37 cellular contexts compared by ENCODE assay signal in genomic region chrY:14755571-14755970, GRCh38.
"Had no signal": no experiment of that assay in that cellular context is flagged by ENCODE, and none has a peak within 500 bp of the region (broad histone marks: within the 10 kb centered on the region; RNA-seq: fewer than 3 reads in every experiment).

No MANE protein-coding gene starts in this region.

- H3K4me3 Mint-ChIP-seq: activated naive CD4-positive, alpha-beta T cell treated with anti-CD3 and anti-CD28 coated beads for 36 hours; activated naive CD4-positive, alpha-beta T cell treated with anti-CD3 and anti-CD28 coated beads, Interleukin-2, amount 10 ng/mL, durations not matched to agents 7 days and 5 days; activated naive CD4-positive, alpha-beta T cell treated with anti-CD3 and anti-CD28 coated beads, Interleukin-2, amount 50 U/mL, for 24 hours; activated naive CD8-positive, alpha-beta T cell; activated naive CD8-positive, alpha-beta T cell treated with anti-CD3 and anti-CD28 coated beads for 36 hours; activated naive CD8-positive, alpha-beta T cell treated with anti-CD3 and anti-CD28 coated beads, Interleukin-2, amount 10 ng/mL, durations not matched to agents 7 days and 5 days; activated naive CD8-positive, alpha-beta T cell treated with anti-CD3 and anti-CD28 coated beads, Interleukin-2, amount 50 U/mL, for 24 hours; activated T-cell treated with anti-CD3 and anti-CD28 coated beads, Interleukin-2, amount 50 U/mL, for 24 hours; activated T-cell treated with anti-CD3 and anti-CD28 coated beads, Interleukin-2, amount 50 U/mL, for 4 hours; activated T-cell treated with anti-CD3 and anti-CD28 coated beads, Interleukin-2, amount 50 U/mL, for 72 hours; activated T-helper 1 cell treated with anti-CD3 and anti-CD28 coated beads, Interleukin-12 subunit alpha, Interleukin-12 subunit beta, Interleukin-2, Interleukin-4 antibody, amounts not matched to agents 30 ng/mL and 10 ng/mL and 1 ng/mL, durations not matched to agents 14 hours and 24 hours and 36 hours; activated T-helper 17 cell treated with anti-CD3 and anti-CD28 coated beads, Interleukin-2, amount 50 U/mL, for 72 hours; brain; central memory CD8-positive, alpha-beta T cell had no signal

- H3K27me3 ChIP-seq: adrenal gland, ascending aorta, body of pancreas, brain microvascular endothelial cell, breast epithelium, cardiac muscle cell had no signal

- H3K9me3 ChIP-seq: adrenal gland, ascending aorta, body of pancreas, breast epithelium had no signal

- H3K36me3 ChIP-seq: adrenal gland, ascending aorta, brain microvascular endothelial cell, breast epithelium, cardiac muscle cell had no signal

- H3K27me3 Mint-ChIP-seq: activated naive CD4-positive, alpha-beta T cell treated with anti-CD3 and anti-CD28 coated beads, Interleukin-2, amount 10 ng/mL, durations not matched to agents 7 days and 5 days; activated naive CD4-positive, alpha-beta T cell treated with anti-CD3 and anti-CD28 coated beads, Interleukin-2, amount 50 U/mL, for 24 hours; activated naive CD8-positive, alpha-beta T cell; activated naive CD8-positive, alpha-beta T cell treated with anti-CD3 and anti-CD28 coated beads for 36 hours; activated naive CD8-positive, alpha-beta T cell treated with anti-CD3 and anti-CD28 coated beads, Interleukin-2, amount 10 ng/mL, durations not matched to agents 7 days and 5 days; activated naive CD8-positive, alpha-beta T cell treated with anti-CD3 and anti-CD28 coated beads, Interleukin-2, amount 50 U/mL, for 24 hours; activated T-cell treated with anti-CD3 and anti-CD28 coated beads, Interleukin-2, amount 50 U/mL, for 24 hours; activated T-helper 17 cell treated with anti-CD3 and anti-CD28 coated beads, Interleukin-2, amount 50 U/mL, for 72 hours; brain; central memory CD8-positive, alpha-beta T cell had no signal

- ATAC-seq: activated naive CD4-positive, alpha-beta T cell treated with anti-CD3 and anti-CD28 coated beads, Interleukin-2, amount 50 U/mL, for 72 hours; activated naive CD8-positive, alpha-beta T cell treated with anti-CD3 and anti-CD28 coated beads, Interleukin-2, amount 50 U/mL, for 24 hours; activated T-cell treated with anti-CD3 and anti-CD28 coated beads, Interleukin-2, amount 50 U/mL, for 4 hours; activated T-cell treated with anti-CD3 and anti-CD28 coated beads, Interleukin-2, amount 50 U/mL, for 72 hours; activated T-helper 17 cell treated with anti-CD3 and anti-CD28 coated beads, Interleukin-2, amount 50 U/mL, for 72 hours; body of pancreas had no signal

- H3K4me3 ChIP-seq: adrenal gland, ascending aorta, body of pancreas, breast epithelium, cardiac muscle cell had no signal

- DNase-seq: activated effector memory CD4-positive, alpha-beta T cell treated with anti-CD3 and anti-CD28 coated beads, Interleukin-2, amount 50 U/mL, for 16 hours; activated effector memory CD4-positive, alpha-beta T cell treated with Interleukin-2 at 50 U/mL for 16 hours; activated gamma-delta T cell; activated gamma-delta T cell treated with Interleukin-2 at 50 U/mL for 16 hours; activated naive CD4-positive, alpha-beta T cell; activated naive CD4-positive, alpha-beta T cell treated with anti-CD3 and anti-CD28 coated beads for 36 hours; activated naive CD4-positive, alpha-beta T cell treated with anti-CD3 and anti-CD28 coated beads, Interleukin-2, amount 10 ng/mL, durations not matched to agents 7 days and 5 days; activated naive CD4-positive, alpha-beta T cell treated with anti-CD3 and anti-CD28 coated beads, Interleukin-2, amount 50 U/mL, for 16 hours; activated naive CD4-positive, alpha-beta T cell treated with Interleukin-2 at 50 U/mL for 16 hours; activated naive CD8-positive, alpha-beta T cell treated with anti-CD3 and anti-CD28 coated beads for 36 hours; activated naive CD8-positive, alpha-beta T cell treated with anti-CD3 and anti-CD28 coated beads, Interleukin-2, amount 10 ng/mL, durations not matched to agents 7 days and 5 days; activated naive CD8-positive, alpha-beta T cell treated with anti-CD3 and anti-CD28 coated beads, Interleukin-2, amount 50 U/mL, for 24 hours; activated T-cell treated with anti-CD3 and anti-CD28 coated beads, Interleukin-2, amount 50 U/mL, for 24 hours; activated T-cell treated with anti-CD3 and anti-CD28 coated beads, Interleukin-2, amount 50 U/mL, for 4 hours; activated T-cell treated with anti-CD3 and anti-CD28 coated beads, Interleukin-2, amount 50 U/mL, for 48 hours; activated T-cell treated with anti-CD3 and anti-CD28 coated beads, Interleukin-2, amount 50 U/mL, for 72 hours; adrenal gland; amniotic stem cell; amygdala; anterior cingulate cortex; aorta; body of pancreas; brain microvascular endothelial cell; caudate nucleus; central memory CD4-positive, alpha-beta T cell; cerebellar nuclear complex had no signal

- H3K4me1 Mint-ChIP-seq: activated naive CD4-positive, alpha-beta T cell treated with anti-CD3 and anti-CD28 coated beads, Interleukin-2, amount 10 ng/mL, durations not matched to agents 7 days and 5 days; activated naive CD4-positive, alpha-beta T cell treated with anti-CD3 and anti-CD28 coated beads, Interleukin-2, amount 50 U/mL, for 24 hours; activated naive CD8-positive, alpha-beta T cell treated with anti-CD3 and anti-CD28 coated beads for 36 hours; activated naive CD8-positive, alpha-beta T cell treated with anti-CD3 and anti-CD28 coated beads, Interleukin-2, amount 10 ng/mL, durations not matched to agents 7 days and 5 days; activated naive CD8-positive, alpha-beta T cell treated with anti-CD3 and anti-CD28 coated beads, Interleukin-2, amount 50 U/mL, for 24 hours; activated T-helper 17 cell treated with anti-CD3 and anti-CD28 coated beads, Interleukin-2, amount 50 U/mL, for 72 hours; brain; central memory CD8-positive, alpha-beta T cell had no signal

- H3K27ac Mint-ChIP-seq: activated naive CD4-positive, alpha-beta T cell treated with anti-CD3 and anti-CD28 coated beads for 36 hours; activated naive CD4-positive, alpha-beta T cell treated with anti-CD3 and anti-CD28 coated beads, Interleukin-2, amount 10 ng/mL, durations not matched to agents 7 days and 5 days; activated naive CD4-positive, alpha-beta T cell treated with anti-CD3 and anti-CD28 coated beads, Interleukin-2, amount 50 U/mL, for 24 hours; activated naive CD4-positive, alpha-beta T cell treated with anti-CD3 and anti-CD28 coated beads, Interleukin-2, amount 50 U/mL, for 72 hours; activated naive CD8-positive, alpha-beta T cell; activated naive CD8-positive, alpha-beta T cell treated with anti-CD3 and anti-CD28 coated beads for 36 hours; activated naive CD8-positive, alpha-beta T cell treated with anti-CD3 and anti-CD28 coated beads, Interleukin-2, amount 10 ng/mL, durations not matched to agents 7 days and 5 days; activated naive CD8-positive, alpha-beta T cell treated with anti-CD3 and anti-CD28 coated beads, Interleukin-2, amount 50 U/mL, for 24 hours; activated T-cell treated with anti-CD3 and anti-CD28 coated beads, Interleukin-2, amount 50 U/mL, for 24 hours; activated T-cell treated with anti-CD3 and anti-CD28 coated beads, Interleukin-2, amount 50 U/mL, for 72 hours; activated T-helper 1 cell treated with anti-CD3 and anti-CD28 coated beads, Interleukin-12 subunit alpha, Interleukin-12 subunit beta, Interleukin-2, Interleukin-4 antibody, amounts not matched to agents 30 ng/mL and 10 ng/mL and 1 ng/mL, durations not matched to agents 14 hours and 24 hours and 36 hours; activated T-helper 17 cell treated with anti-CD3 and anti-CD28 coated beads, Interleukin-2, amount 50 U/mL, for 72 hours; activated T-helper 2 cell treated with anti-CD3 and anti-CD28 coated beads, Interferon-gamma antibody, Interleukin-2, Interleukin-4, amounts not matched to agents 10 μg/mL and 5 μg/mL and 100 μg/mL, durations not matched to agents 14 hours and 24 hours and 36 hours; brain had no signal

- H3K36me3 Mint-ChIP-seq: activated naive CD4-positive, alpha-beta T cell treated with anti-CD3 and anti-CD28 coated beads, Interleukin-2, amount 10 ng/mL, durations not matched to agents 7 days and 5 days; activated naive CD4-positive, alpha-beta T cell treated with anti-CD3 and anti-CD28 coated beads, Interleukin-2, amount 50 U/mL, for 72 hours; activated naive CD8-positive, alpha-beta T cell; activated naive CD8-positive, alpha-beta T cell treated with anti-CD3 and anti-CD28 coated beads for 36 hours; activated naive CD8-positive, alpha-beta T cell treated with anti-CD3 and anti-CD28 coated beads, Interleukin-2, amount 10 ng/mL, durations not matched to agents 7 days and 5 days; brain had no signal
